Comparison of ENCODE assay signal across 8 cellular contexts in the genomic region with DNA sequence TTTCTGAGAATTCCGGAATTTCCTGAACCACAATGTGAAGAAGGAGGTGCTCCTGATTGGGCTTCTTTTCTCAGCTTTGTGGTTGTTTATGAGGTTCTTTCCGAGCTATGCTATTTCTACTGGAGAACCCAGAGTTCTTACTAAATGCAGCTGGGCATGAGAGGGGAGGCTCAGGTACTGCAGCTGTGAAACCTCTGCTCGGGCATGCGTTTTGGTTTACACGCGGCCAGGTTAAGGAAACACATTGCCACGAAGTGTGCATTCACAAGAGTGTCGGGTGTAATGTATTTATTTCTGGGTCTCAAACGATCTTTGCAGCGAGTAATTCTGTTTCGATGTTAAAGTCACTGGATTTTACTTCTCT. TPM values are rescaled to one million over a fixed set of nuclear protein-coding genes. Genes with fewer than 3 reads are reported as not detected.
DNase-seq lines count a peak whose midpoint lies in the region; ATAC-seq and TF ChIP-seq lines count a peak whose summit lies in the region.

No MANE protein-coding gene starts in this region.

- H3K4me3 ChIP-seq in heart left ventricle = peak overlapping the region; percentile 47 to 100 (median 82)

- peak; percentile 21 for ATAC-seq in HG02759 (IDR thresholded peaks at IDR 0.05; ENCODE audit: unreplicated experiment)
- no peak for ATAC-seq in heart left ventricle

- no peak for TF ChIP-seq CTCF in heart left ventricle (IDR thresholded peaks at IDR 0.05)

- H3K36me3 ChIP-seq in heart left ventricle = peaks cover 0 to 24% (median 18%) of the 10 kb centered on the region in 9 donors

- intact Hi-C loops in heart left ventricle (cut with DNase I) = loop anchor here in 1 of 10 donors (5.0 kb wide), 1 partner anchor 35 kb away; no protein-coding TSS in a partner anchor

- peak overlapping the region in 8 of 12 donors; percentile 12 to 97 (median 92) for H3K27ac ChIP-seq in heart left ventricle

- H3K9me3 ChIP-seq in heart left ventricle = no peaks in the 10 kb centered on the region

- peaks cover 0 to 29% (median 18%) of the 10 kb centered on the region in 12 donors for H3K4me1 ChIP-seq in heart left ventricle

- peaks cover 0 to 3% (median 0%) of the 10 kb centered on the region in 9 donors for H3K27me3 ChIP-seq in heart left ventricle

- DNase-seq in SHP77 (lab: John Stamatoyannopoulos, UW) = peak; percentile 71 to 73
- DNase-seq in SHP77 treated with DMSO at 0.1 percent for 48 hours (lab: John Stamatoyannopoulos, UW) = no peak
- DNase-seq in NCI-H510A treated with DMSO at 0.1 percent for 48 hours (lab: John Stamatoyannopoulos, UW) = peak; percentile 67
- DNase-seq in activated T-helper 9 cell treated with anti-CD3 and anti-CD28 coated beads, Interleukin-2, amount 50 U/mL, for 16 hours (ENCODE audit: low read depth) = peak; percentile 40
- DNase-seq in heart left ventricle = no peak
- peak; percentile 29 for DNase-seq in renal cortical epithelial cell (ENCODE audit: low read depth)
- DNase-seq in inferior parietal cortex (ENCODE audit: extremely low spot score) = no peak

- no peak for TF ChIP-seq POLR2A in heart left ventricle (IDR thresholded peaks at IDR 0.05)

- WGBS in heart left ventricle, 4 donors = 3 to 4% (median 4%) methylated on average over 11 of the region's 11 CpGs

RNA-seq across cellular contexts. Expression of a gene that starts 0.7 kb away (rescaled TPM):
- total RNA-seq in heart left ventricle (1 to 10 TPM in 5 of 9 donors, under 1 TPM in 4; 0.67 to 2.4 (median 1.1) TPM), renal cortical epithelial cell (5.2 and 10.6 TPM in 2 replicates)
- 1 to 10 TPM in 1 of 2 donors, under 1 TPM in 1; 0.22 to 1.9 TPM for polyA plus RNA-seq in heart left ventricle

RNA-seq across cellular contexts. Expression of a gene that starts 51.6 kb away (rescaled TPM):
- total RNA-seq in heart left ventricle (1 to 10 TPM in 3 of 9 donors, under 1 TPM in 6; 0.14 to 2.9 (median 0.91) TPM), renal cortical epithelial cell (0.75 TPM in 1 of 2 replicates, not detected in the other)
- under 1 TPM in 1 of 2 donors, not detected in 1; 0.34 TPM for polyA plus RNA-seq in heart left ventricle

Comparison
In these comparisons a context has a peak if more than half of its experiments do, and no peak if none do; other contexts are left out.
1. DNase-seq: peak in SHP77 (2 of 2), NCI-H510A treated with DMSO at 0.1 percent for 48 hours (single experiment), activated T-helper 9 cell treated with anti-CD3 and anti-CD28 coated beads, Interleukin-2, amount 50 U/mL, for 16 hours (single experiment) and renal cortical epithelial cell (single experiment); none in SHP77 treated with DMSO at 0.1 percent for 48 hours (single experiment), heart left ventricle (0 of 5) and inferior parietal cortex (single experiment).